In genomic region chr19:10353793-10354391, GRCh38 we compare ENCODE assay signal across 8 cellular contexts. TPM values are rescaled to one million over a fixed set of nuclear protein-coding genes. Genes with fewer than 3 reads are reported as not detected.
DNase-seq lines count a peak whose midpoint lies in the region; ATAC-seq, FAIRE-seq and TF ChIP-seq lines count a peak whose summit lies in the region.
"Had no signal": no experiment of that assay in that cellular context is flagged by ENCODE, and none has a peak within 500 bp of the region (broad histone marks: within the 10 kb centered on the region; RNA-seq: fewer than 3 reads in every experiment).

No MANE protein-coding gene starts in this region.

- DNase-seq in activated CD4-positive, alpha-beta memory T cell treated with anti-CD3 and anti-CD28 coated beads for 36 hours = peak; percentile 58
- DNase-seq in heart left ventricle = peak; percentile 59 to 90 (median 88)
- DNase-seq in stimulated activated CD4-positive, alpha-beta T cell treated with anti-CD3 and anti-CD28 coated beads, Interleukin-4, amount 100 ng/mL, for 4 hours = peak; percentile 36 to 38
- DNase-seq in T1000 (lab: John Stamatoyannopoulos, UW) = no peak
- no peak for DNase-seq in NCI-H1436 (lab: John Stamatoyannopoulos, UW)
- DNase-seq in HTR-8/SVneo (ENCODE audit: insufficient read length, low spot score) = no peak

- peaks cover 39% of the 10 kb centered on the region for H3K36me3 Mint-ChIP-seq in activated CD4-positive, alpha-beta memory T cell treated with anti-CD3 and anti-CD28 coated beads for 36 hours

- H3K27me3 ChIP-seq in HUES64 (ENCODE audit: insufficient read depth, low read length) (no peaks in the 10 kb centered on the region), heart left ventricle (no peaks in the 10 kb centered on the region)

- H3K9me3 Mint-ChIP-seq in activated CD4-positive, alpha-beta memory T cell treated with anti-CD3 and anti-CD28 coated beads for 36 hours = no peaks in the 10 kb centered on the region

- no peaks in the 10 kb centered on the region for H3K27me3 Mint-ChIP-seq in activated CD4-positive, alpha-beta memory T cell treated with anti-CD3 and anti-CD28 coated beads for 36 hours

- no peak overlapping the region for H3K27ac Mint-ChIP-seq in activated CD4-positive, alpha-beta memory T cell treated with anti-CD3 and anti-CD28 coated beads for 36 hours

- 13% methylated on average over 32 of the region's 32 CpGs for WGBS in HUES64
- 56 to 70% (median 61%) methylated on average over 23 to 32 of the region's 32 CpGs for WGBS in heart left ventricle, 4 donors

- POLR2A ChIA-PET in activated CD4-positive, alpha-beta memory T cell treated with anti-CD3 and anti-CD28 coated beads for 36 hours (lab: Charles Lee) = no interaction called here

- intact Hi-C loops in activated CD4-positive, alpha-beta memory T cell treated with anti-CD3 and anti-CD28 coated beads for 36 hours (cut with micrococcal nuclease) = no loop called here
- intact Hi-C loops in heart left ventricle (cut with DNase I) = no loop called here

- H3K4me1 Mint-ChIP-seq in activated CD4-positive, alpha-beta memory T cell treated with anti-CD3 and anti-CD28 coated beads for 36 hours (ENCODE audit: low read depth) = no peaks in the 10 kb centered on the region

- H3K27ac ChIP-seq in HUES64 (ENCODE audit: low read depth, low read length) = no peak overlapping the region; the same call in 1 of the 2 replicates
- peak overlapping the region; percentile 17 to 86 (median 72) for H3K27ac ChIP-seq in heart left ventricle
- H3K27ac ChIP-seq: KMS-11 had no signal

- H3K9me3 ChIP-seq in HUES64 (ENCODE audit: insufficient read depth, low read depth, low read length) (no peaks in the 10 kb centered on the region), heart left ventricle (no peaks in the 10 kb centered on the region)

- peak; percentile 64 to 89 (median 86) for ATAC-seq in heart left ventricle

- H3K4me3 ChIP-seq in HUES64 (ENCODE audit: low read length) (peak overlapping the region; percentile 62), heart left ventricle (peak overlapping the region in 11 of 12 donors; percentile 11 to 50 (median 42))

- H3K4me1 ChIP-seq in HUES64 (ENCODE audit: insufficient read depth, low read length) (no peaks in the 10 kb centered on the region), heart left ventricle (peaks cover 0 to 18% (median 11%) of the 10 kb centered on the region in 12 donors)

- H3K9ac ChIP-seq in HUES64 (ENCODE audit: low read depth, low read length) = peak overlapping the region; percentile 30; the same call in 1 of the 2 replicates
- H3K9ac ChIP-seq: KMS-11 had no signal

- FAIRE-seq in HTR-8/SVneo (lab: Jason Lieb, UNC) = no peak

- CTCF ChIA-PET in activated CD4-positive, alpha-beta memory T cell treated with anti-CD3 and anti-CD28 coated beads for 36 hours (lab: Charles Lee) = interaction anchor here (0.6 to 1.1 kb wide), 4 partner anchors 10 to 181 kb away, joined by 3 to 5 read pairs (median 3); no protein-coding TSS in a partner anchor

- no peak overlapping the region for H3K4me3 Mint-ChIP-seq in activated CD4-positive, alpha-beta memory T cell treated with anti-CD3 and anti-CD28 coated beads for 36 hours

- no peak for TF ChIP-seq CTCF in heart left ventricle (IDR thresholded peaks at IDR 0.05)

- TF ChIP-seq POLR2A in heart left ventricle (IDR thresholded peaks at IDR 0.05) = no peak

- peaks cover 19% of the 10 kb centered on the region for H3K36me3 ChIP-seq in HUES64 (ENCODE audit: insufficient read depth, low read length)
- H3K36me3 ChIP-seq in heart left ventricle = peaks cover 0 to 90% (median 59%) of the 10 kb centered on the region in 9 donors

RNA-seq across cellular contexts. Expression of gene ICAM3, which starts 14.5 kb away (rescaled TPM):
- polyA plus RNA-seq in HUES64 (2013, experiment 1 of 2) = 9.9 TPM
- polyA plus RNA-seq in HUES64 (2013, experiment 2 of 2) = 10.4 TPM
- total RNA-seq in activated CD4-positive, alpha-beta memory T cell treated with anti-CD3 and anti-CD28 coated beads for 36 hours = 100 to 1,000 TPM; 125 to 132 TPM
- total RNA-seq in heart left ventricle = 10 to 100 TPM in 8 of 9 donors, 1 to 10 TPM in 1; 5.6 to 24.9 (median 18.3) TPM
- polyA plus RNA-seq in heart left ventricle = 10 to 100 TPM in 1 of 2 donors, 1 to 10 TPM in 1; 8.6 to 15.5 TPM

RNA-seq across cellular contexts. Expression of gene RAVER1, which starts 20.6 kb away (rescaled TPM):
- polyA plus RNA-seq in HUES64 (2013, experiment 1 of 2) = 43.5 TPM
- polyA plus RNA-seq in HUES64 (2013, experiment 2 of 2) = 43.2 TPM
- 10 to 100 TPM; 81.5 to 85.0 TPM for total RNA-seq in activated CD4-positive, alpha-beta memory T cell treated with anti-CD3 and anti-CD28 coated beads for 36 hours
- total RNA-seq in heart left ventricle = 10 to 100 TPM; 11.5 to 22.5 (median 14.0) TPM
- polyA plus RNA-seq in heart left ventricle = 10 to 100 TPM in 1 of 2 donors, 1 to 10 TPM in 1; 5.9 to 17.2 TPM

RNA-seq across cellular contexts. Expression of gene TYK2, which starts 26.5 kb away (rescaled TPM):
- polyA plus RNA-seq in HUES64 (2013, experiment 1 of 2) = 27.7 TPM
- polyA plus RNA-seq in HUES64 (2013, experiment 2 of 2) = 24.0 TPM
- 100 to 1,000 TPM; 168 to 186 TPM for total RNA-seq in activated CD4-positive, alpha-beta memory T cell treated with anti-CD3 and anti-CD28 coated beads for 36 hours
- total RNA-seq in heart left ventricle = 10 to 100 TPM; 37.7 to 86.3 (median 55.3) TPM
- 100 to 1,000 TPM in 1 of 2 donors, 10 to 100 TPM in 1; 71.7 to 100 TPM for polyA plus RNA-seq in heart left ventricle

RNA-seq across cellular contexts. Expression of gene FDX2, which starts 38.1 kb away (rescaled TPM):
- polyA plus RNA-seq in HUES64 (2013, experiment 1 of 2) = 20.4 TPM
- 19.7 TPM for polyA plus RNA-seq in HUES64 (2013, experiment 2 of 2)
- total RNA-seq in activated CD4-positive, alpha-beta memory T cell treated with anti-CD3 and anti-CD28 coated beads for 36 hours = 10 to 100 TPM in 1 of 2 experiments, 1 to 10 TPM in 1; 9.9 to 12.2 TPM
- total RNA-seq in heart left ventricle = 10 to 100 TPM; 12.8 to 22.0 (median 16.6) TPM
- polyA plus RNA-seq in heart left ventricle = 10 to 100 TPM; 32.7 to 37.3 TPM

RNA-seq across cellular contexts. Expression of gene ZGLP1, which starts 44.3 kb away (rescaled TPM):
- 2.5 TPM for polyA plus RNA-seq in HUES64 (2013, experiment 1 of 2)
- 2.0 TPM for polyA plus RNA-seq in HUES64 (2013, experiment 2 of 2)
- total RNA-seq in activated CD4-positive, alpha-beta memory T cell treated with anti-CD3 and anti-CD28 coated beads for 36 hours = 1 to 10 TPM in 1 of 2 experiments, under 1 TPM in 1; 0.85 to 2.0 TPM
- total RNA-seq in heart left ventricle = 1 to 10 TPM in 4 of 9 donors, under 1 TPM in 5; 0.16 to 2.2 (median 0.83) TPM
- 1 to 10 TPM; 1.1 TPM for polyA plus RNA-seq in heart left ventricle

Comparison
In these comparisons a context has a peak if more than half of its experiments do, and no peak if none do; other contexts are left out.
1. DNase-seq: peak in activated CD4-positive, alpha-beta memory T cell treated with anti-CD3 and anti-CD28 coated beads for 36 hours (single experiment), heart left ventricle (5 of 5) and stimulated activated CD4-positive, alpha-beta T cell treated with anti-CD3 and anti-CD28 coated beads, Interleukin-4, amount 100 ng/mL, for 4 hours (2 of 2); none in T1000 (single experiment), NCI-H1436 (single experiment) and HTR-8/SVneo (single experiment).
2. RNA of gene ICAM3, which starts 14.5 kb away (total RNA-seq): 125 to 132 TPM in activated CD4-positive, alpha-beta memory T cell treated with anti-CD3 and anti-CD28 coated beads for 36 hours; 5.6 to 24.9 TPM in heart left ventricle; every median in the first group is over 4 times any median in the second.